17 cellular contexts compared by ENCODE assay signal in the genomic region with DNA sequence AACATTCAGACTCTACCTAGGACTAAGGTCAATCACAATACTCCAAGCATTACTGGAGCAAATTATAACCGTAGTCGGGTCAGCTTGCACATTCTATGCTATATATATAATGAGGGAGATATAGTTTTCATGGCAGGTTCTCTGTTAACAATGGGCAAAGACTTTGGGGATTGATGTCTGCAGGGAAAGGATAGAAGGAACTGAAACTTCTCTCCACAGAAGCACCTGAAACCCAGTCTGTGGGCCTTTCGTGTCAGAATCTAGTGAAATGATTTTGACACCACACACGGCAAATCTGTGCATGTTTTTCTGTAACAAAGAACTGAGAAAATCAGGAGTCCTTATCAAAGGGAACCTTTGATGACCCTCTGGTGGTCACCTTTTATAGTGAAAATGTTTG.
DNase-seq lines count a peak whose midpoint lies in the region; FAIRE-seq and TF ChIP-seq lines count a peak whose summit lies in the region.
"Had no signal": no experiment of that assay in that cellular context is flagged by ENCODE, and none has a peak within 500 bp of the region (broad histone marks: within the 10 kb centered on the region; RNA-seq: fewer than 3 reads in every experiment).

No MANE protein-coding gene starts in this region.

- intact Hi-C loops in transverse colon (cut with DNase I; ENCODE audit: low total_unique reads) (no loop called here), vagina (cut with DNase I) (no loop called here)

- H3K9me3 ChIP-seq in SJCRH30 (replicated peaks) (no peaks in the 10 kb centered on the region), parathyroid adenoma (ENCODE audit: control insufficient read depth, low read length) (no peaks in the 10 kb centered on the region), transverse colon (no peaks in the 10 kb centered on the region), vagina (no peaks in the 10 kb centered on the region)

- H3K4me1 ChIP-seq in SJCRH30 (peaks cover 38% of the 10 kb centered on the region), parathyroid adenoma (peaks cover 72% of the 10 kb centered on the region), transverse colon (no peaks in the 10 kb centered on the region), vagina (no peaks in the 10 kb centered on the region)
- H3K4me1 ChIP-seq: BLaER1 treated with 17β-estradiol and CSF1 and Interleukin-3, amounts not matched to agents 10 nM and 100 nM had no signal

- H2AFZ ChIP-seq in parathyroid adenoma, result peak overlapping the region; percentile 2

- 92 to 100% methylated on average over 2 to 4 of the region's 4 CpGs for WGBS in transverse colon (ENCODE audit: low coverage in 1 of 2), 2 donors

- in situ Hi-C loops in brain microvascular endothelial cell (cut with HindIII; ENCODE audit: low pct_ligation_motif_present, low sequenced_read_pairs) (no loop called here), transverse colon (cut with MboI; ENCODE audit: low pct_ligation_motif_present in 1 of 4, low pct_unique_long_range_greater_than_20kb in 1 of 4, low sequenced_read_pairs in 3 of 4) (no loop called here)

- no peak for TF ChIP-seq POLR2A in GM12891 (IDR thresholded peaks at IDR 0.05; ENCODE audit: low read depth, low read length)
- no peak for TF ChIP-seq POLR2A in transverse colon (IDR thresholded peaks at IDR 0.05)
- no peak for TF ChIP-seq POLR2A in vagina (IDR thresholded peaks at IDR 0.05)

- TF ChIP-seq EP300 in transverse colon (IDR thresholded peaks at IDR 0.05; ENCODE audit: low read depth), result no peak

- DNase-seq in GM12891 (ENCODE audit: insufficient read length, low spot score) (no peak), SJCRH30 (no peak), brain microvascular endothelial cell (no peak), mucosa of gallbladder (ENCODE audit: low spot score) (no peak), transverse colon (no peak), vagina (ENCODE audit: extremely low spot score in 2 of 2) (no peak)
- DNase-seq in stimulated activated naive CD4-positive, alpha-beta T cell treated with Interleukin-2 at 50 U/mL for 16 hours (lab: John Stamatoyannopoulos, UW), result no peak
- DNase-seq: 8988T; Calu3; CD8-positive, alpha-beta T cell; H9; KBM-7 had no signal

- no peak for TF ChIP-seq CTCF in brain microvascular endothelial cell (IDR thresholded peaks at IDR 0.05; ENCODE audit: low read depth, low read length, missing control alignments)
- no peak for TF ChIP-seq CTCF in parathyroid adenoma (IDR thresholded peaks at IDR 0.05)
- TF ChIP-seq CTCF in transverse colon (IDR thresholded peaks at IDR 0.05), result no peak
- no peak for TF ChIP-seq CTCF in vagina (IDR thresholded peaks at IDR 0.05)

- no peaks in the 10 kb centered on the region for H3K79me2 ChIP-seq in parathyroid adenoma

- H3K4me3 ChIP-seq in SJCRH30, result no peak overlapping the region
- H3K4me3 ChIP-seq in brain microvascular endothelial cell (ENCODE audit: low read depth, low read length), result no peak overlapping the region
- H3K4me3 ChIP-seq in parathyroid adenoma (ENCODE audit: low read depth, low read length), result no peak overlapping the region
- H3K4me3 ChIP-seq in transverse colon, result no peak overlapping the region
- H3K4me3 ChIP-seq in vagina, result no peak overlapping the region
- H3K4me3 ChIP-seq: BLaER1 treated with 17β-estradiol and CSF1 and Interleukin-3, amounts not matched to agents 10 nM and 100 nM had no signal

- H3K27me3 ChIP-seq in SJCRH30, result no peaks in the 10 kb centered on the region
- H3K27me3 ChIP-seq in brain microvascular endothelial cell (replicated peaks), result no peaks in the 10 kb centered on the region
- no peaks in the 10 kb centered on the region for H3K27me3 ChIP-seq in parathyroid adenoma (ENCODE audit: control insufficient read depth, insufficient read depth, low read length)
- H3K27me3 ChIP-seq in transverse colon, result no peaks in the 10 kb centered on the region
- H3K27me3 ChIP-seq in vagina, result no peaks in the 10 kb centered on the region
- H3K27me3 ChIP-seq: BLaER1 treated with 17β-estradiol and CSF1 and Interleukin-3, amounts not matched to agents 10 nM and 100 nM had no signal

- H3K9ac ChIP-seq in parathyroid adenoma, result no peak overlapping the region
- H3K9ac ChIP-seq: BLaER1 treated with 17β-estradiol and CSF1 and Interleukin-3, amounts not matched to agents 10 nM and 100 nM had no signal

- H3K36me3 ChIP-seq in SJCRH30 (no peaks in the 10 kb centered on the region), brain microvascular endothelial cell (replicated peaks) (no peaks in the 10 kb centered on the region), parathyroid adenoma (ENCODE audit: control insufficient read depth, insufficient read depth, low read length) (no peaks in the 10 kb centered on the region), transverse colon (no peaks in the 10 kb centered on the region), vagina (no peaks in the 10 kb centered on the region)
- H3K36me3 ChIP-seq: BLaER1 treated with 17β-estradiol and CSF1 and Interleukin-3, amounts not matched to agents 10 nM and 100 nM had no signal

- no peak for FAIRE-seq in GM12891 (lab: Jason Lieb, UNC)
- FAIRE-seq: G401.6, H1 had no signal

- H3K4me2 ChIP-seq in parathyroid adenoma (ENCODE audit: low read length), result no peak overlapping the region
- H3K4me2 ChIP-seq: BLaER1 treated with 17β-estradiol and CSF1 and Interleukin-3, amounts not matched to agents 10 nM and 100 nM had no signal

- peak overlapping the region; percentile 45 for H3K27ac ChIP-seq in SJCRH30
- H3K27ac ChIP-seq in brain microvascular endothelial cell, result peak overlapping the region; percentile 60
- peak overlapping the region; percentile 94 for H3K27ac ChIP-seq in parathyroid adenoma
- no peak overlapping the region for H3K27ac ChIP-seq in transverse colon
- no peak overlapping the region for H3K27ac ChIP-seq in vagina
- H3K27ac ChIP-seq: BLaER1 treated with 17β-estradiol and CSF1 and Interleukin-3, amounts not matched to agents 10 nM and 100 nM; HL-60 had no signal

TF ChIP-seq in GM12891, 5 proteins besides CTCF, POLR2A, EP300 and RAD21:
- TF ChIP-seq SPI1 (IDR thresholded peaks at IDR 0.05; ENCODE audit: low read depth, low read length), result peak; percentile 52; the same call in 1 of the 2 replicates
- no peak for TF ChIP-seq TAF1 (IDR thresholded peaks at IDR 0.05; ENCODE audit: low read depth, low read length)

Comparison
In these comparisons a context has a peak if more than half of its experiments do, and no peak if none do; other contexts are left out.
1. H3K27ac ChIP-seq: peak in SJCRH30 (single experiment), brain microvascular endothelial cell (single experiment) and parathyroid adenoma (single experiment); none in transverse colon (0 of 4) and vagina (single experiment).